ENCODE assay signal across 1 cellular context in genomic region chr12:32021346-32021773, GRCh38.
TF ChIP-seq lines count a peak whose summit lies in the region.

No MANE protein-coding gene starts in this region.

TF ChIP-seq in K562, 482 proteins besides CTCF, POLR2A, EP300 and RAD21 (continued from another document and continues in another):
- no peak; the same call in 1 of the 2 replicates for TF ChIP-seq GTF2E2 (tag; IDR thresholded peaks at IDR 0.05)
- TF ChIP-seq KAT2B (IDR thresholded peaks at IDR 0.05; ENCODE audit: low read depth, low read length) = no peak
- no peak for TF ChIP-seq TAL1 (IDR thresholded peaks at IDR 0.05)
- no peak for TF ChIP-seq RBM34 (IDR thresholded peaks at IDR 0.05; ENCODE audit: borderline replicate concordance, insufficient read depth, low read length)
- TF ChIP-seq MLLT1 (IDR thresholded peaks at IDR 0.05) = peak in 1 of 2 experiments; percentile 60; a peak in 1 of 4 replicates
- TF ChIP-seq ZKSCAN1 (IDR thresholded peaks at IDR 0.05; ENCODE audit: low read depth, low read length) = no peak
- TF ChIP-seq PHB (CRISPR knock-in tag; IDR thresholded peaks at IDR 0.05) = no peak
- TF ChIP-seq ZNF146 (CRISPR knock-in tag; IDR thresholded peaks at IDR 0.05; ENCODE audit: unreplicated experiment) = no peak
- TF ChIP-seq ZBTB9 (CRISPR knock-in tag; IDR thresholded peaks at IDR 0.05) = peak; percentile 98
- TF ChIP-seq ZNF79 (CRISPR knock-in tag; IDR thresholded peaks at IDR 0.05; ENCODE audit: low read depth) = peak; percentile 93
- no peak for TF ChIP-seq THRAP3 (IDR thresholded peaks at IDR 0.05; ENCODE audit: borderline replicate concordance)
- TF ChIP-seq HBP1 (CRISPR knock-in tag; IDR thresholded peaks at IDR 0.05) = peak; percentile 97
- no peak for TF ChIP-seq CEBPZ (IDR thresholded peaks at IDR 0.05; ENCODE audit: borderline replicate concordance, low read depth, low read length)
- TF ChIP-seq KLF16 (IDR thresholded peaks at IDR 0.05) = no peak
- no peak for TF ChIP-seq NCOA6 (IDR thresholded peaks at IDR 0.05)
- peak; percentile 98 for TF ChIP-seq ILK (tag; IDR thresholded peaks at IDR 0.05; ENCODE audit: borderline replicate concordance, low read depth)
- no peak for TF ChIP-seq GABPB1 (CRISPR knock-in tag; IDR thresholded peaks at IDR 0.05)
- no peak for TF ChIP-seq POLR2G (IDR thresholded peaks at IDR 0.05; ENCODE audit: low read depth, low read length)
- no peak for TF ChIP-seq SMAD2 (IDR thresholded peaks at IDR 0.05; ENCODE audit: low read depth, low read length)
- no peak for TF ChIP-seq ZBTB40 (IDR thresholded peaks at IDR 0.05)
- TF ChIP-seq ZBTB40 (CRISPR knock-in tag; IDR thresholded peaks at IDR 0.05) = no peak
- TF ChIP-seq AFF1 (IDR thresholded peaks at IDR 0.05; ENCODE audit: low read depth in 1 of 2, partially characterized antibody in 2 of 2) = peak in 1 of 2 experiments; percentile 77
- TF ChIP-seq NCOA1 (IDR thresholded peaks at IDR 0.05; ENCODE audit: low read depth) = no peak
- peak; percentile 61 for TF ChIP-seq GABPA (tag; conservative IDR thresholded peaks at IDR 0.05; ENCODE audit: low read depth)
- TF ChIP-seq MAFG (tag; conservative IDR thresholded peaks at IDR 0.05) = peak; percentile 70
- no peak for TF ChIP-seq CCNT2 (IDR thresholded peaks at IDR 0.05; ENCODE audit: borderline replicate concordance, extremely low read depth, insufficient read length, low read depth, low read length)
- peak; percentile 26 for TF ChIP-seq ELF1 (tag; IDR thresholded peaks at IDR 0.05)
- TF ChIP-seq ZNF232 (CRISPR knock-in tag; IDR thresholded peaks at IDR 0.05) = no peak
- TF ChIP-seq TAF7 (tag; IDR thresholded peaks at IDR 0.05) = peak; percentile 96
- no peak for TF ChIP-seq MYNN (IDR thresholded peaks at IDR 0.05)
- TF ChIP-seq MYNN (CRISPR knock-in tag; IDR thresholded peaks at IDR 0.05) = no peak
- no peak for TF ChIP-seq HDAC3 (IDR thresholded peaks at IDR 0.05; ENCODE audit: borderline replicate concordance, partially characterized antibody)
- no peak for TF ChIP-seq SUPT5H (IDR thresholded peaks at IDR 0.05)
- no peak for TF ChIP-seq BRF1 (IDR thresholded peaks at IDR 0.05; ENCODE audit: borderline replicate concordance, extremely low read depth, insufficient read length)
- no peak for TF ChIP-seq ZBTB7A (IDR thresholded peaks at IDR 0.05; ENCODE audit: borderline replicate concordance, control insufficient read depth, low read depth, low read length)
- TF ChIP-seq PATZ1 (CRISPR knock-in tag; IDR thresholded peaks at IDR 0.05; ENCODE audit: borderline replicate concordance) = peak; percentile 95
- TF ChIP-seq ZC3H4 (CRISPR knock-in tag; IDR thresholded peaks at IDR 0.05; ENCODE audit: borderline replicate concordance) = no peak
- TF ChIP-seq ZNF766 (CRISPR knock-in tag; conservative IDR thresholded peaks at IDR 0.05) = peak; percentile 98
- TF ChIP-seq MCM3 (IDR thresholded peaks at IDR 0.05) = no peak
- TF ChIP-seq ZNF561 (CRISPR knock-in tag; conservative IDR thresholded peaks at IDR 0.05) = peak; percentile 95
- TF ChIP-seq ZNF699 (CRISPR knock-in tag; IDR thresholded peaks at IDR 0.05; ENCODE audit: insufficient replicate concordance) = peak; percentile 89
